Comparison of ENCODE assay signal across 3 cellular contexts in genomic region chr16:70482624-70483023, GRCh38.
TF ChIP-seq lines count a peak whose summit lies in the region.

No MANE protein-coding gene starts in this region.

TF ChIP-seq in HCT116, 20 proteins besides CTCF, POLR2A, EP300 and RAD21:
- TF ChIP-seq, protein P1, sequence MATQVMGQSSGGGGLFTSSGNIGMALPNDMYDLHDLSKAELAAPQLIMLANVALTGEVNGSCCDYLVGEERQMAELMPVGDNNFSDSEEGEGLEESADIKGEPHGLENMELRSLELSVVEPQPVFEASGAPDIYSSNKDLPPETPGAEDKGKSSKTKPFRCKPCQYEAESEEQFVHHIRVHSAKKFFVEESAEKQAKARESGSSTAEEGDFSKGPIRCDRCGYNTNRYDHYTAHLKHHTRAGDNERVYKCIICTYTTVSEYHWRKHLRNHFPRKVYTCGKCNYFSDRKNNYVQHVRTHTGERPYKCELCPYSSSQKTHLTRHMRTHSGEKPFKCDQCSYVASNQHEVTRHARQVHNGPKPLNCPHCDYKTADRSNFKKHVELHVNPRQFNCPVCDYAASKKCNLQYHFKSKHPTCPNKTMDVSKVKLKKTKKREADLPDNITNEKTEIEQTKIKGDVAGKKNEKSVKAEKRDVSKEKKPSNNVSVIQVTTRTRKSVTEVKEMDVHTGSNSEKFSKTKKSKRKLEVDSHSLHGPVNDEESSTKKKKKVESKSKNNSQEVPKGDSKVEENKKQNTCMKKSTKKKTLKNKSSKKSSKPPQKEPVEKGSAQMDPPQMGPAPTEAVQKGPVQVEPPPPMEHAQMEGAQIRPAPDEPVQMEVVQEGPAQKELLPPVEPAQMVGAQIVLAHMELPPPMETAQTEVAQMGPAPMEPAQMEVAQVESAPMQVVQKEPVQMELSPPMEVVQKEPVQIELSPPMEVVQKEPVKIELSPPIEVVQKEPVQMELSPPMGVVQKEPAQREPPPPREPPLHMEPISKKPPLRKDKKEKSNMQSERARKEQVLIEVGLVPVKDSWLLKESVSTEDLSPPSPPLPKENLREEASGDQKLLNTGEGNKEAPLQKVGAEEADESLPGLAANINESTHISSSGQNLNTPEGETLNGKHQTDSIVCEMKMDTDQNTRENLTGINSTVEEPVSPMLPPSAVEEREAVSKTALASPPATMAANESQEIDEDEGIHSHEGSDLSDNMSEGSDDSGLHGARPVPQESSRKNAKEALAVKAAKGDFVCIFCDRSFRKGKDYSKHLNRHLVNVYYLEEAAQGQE (IDR thresholded peaks at IDR 0.05; ENCODE audit: low read depth) = no peak
- TF ChIP-seq FOSL1 (IDR thresholded peaks at IDR 0.05; ENCODE audit: low read depth) (no peak), SIN3A (IDR thresholded peaks at IDR 0.05; ENCODE audit: low read depth) (no peak)

TF ChIP-seq in SK-N-SH treated with all-trans-retinoic acid at 6 μM for 48 hours, 23 proteins besides CTCF, POLR2A, EP300 and RAD21:
- TF ChIP-seq POU6F1 (CRISPR knock-in tag; IDR thresholded peaks at IDR 0.05; ENCODE audit: borderline replicate concordance, low read depth) (no peak), OSR1 (CRISPR knock-in tag; IDR thresholded peaks at IDR 0.05) (no peak), ISL1 (CRISPR knock-in tag; IDR thresholded peaks at IDR 0.05) (no peak), TCF4 (CRISPR knock-in tag; IDR thresholded peaks at IDR 0.05; ENCODE audit: borderline replicate concordance) (no peak), ZFP3 (CRISPR knock-in tag; IDR thresholded peaks at IDR 0.05) (no peak), RARB (CRISPR knock-in tag; IDR thresholded peaks at IDR 0.05) (no peak), BACH2 (CRISPR knock-in tag; IDR thresholded peaks at IDR 0.05; ENCODE audit: borderline replicate concordance) (no peak), ZC3H10 (CRISPR knock-in tag; IDR thresholded peaks at IDR 0.05) (no peak), ZFP30 (CRISPR knock-in tag; IDR thresholded peaks at IDR 0.05) (no peak), ZNF565 (CRISPR knock-in tag; conservative IDR thresholded peaks at IDR 0.05; ENCODE audit: low read depth) (no peak), CSDC2 (CRISPR knock-in tag; IDR thresholded peaks at IDR 0.05) (no peak), GLIS3 (CRISPR knock-in tag; IDR thresholded peaks at IDR 0.05) (no peak), SNAI2 (CRISPR knock-in tag; IDR thresholded peaks at IDR 0.05) (no peak), CSRNP3 (CRISPR knock-in tag; IDR thresholded peaks at IDR 0.05) (no peak), ESRRG (CRISPR knock-in tag; IDR thresholded peaks at IDR 0.05) (no peak)
- TF ChIP-seq, protein P2, sequence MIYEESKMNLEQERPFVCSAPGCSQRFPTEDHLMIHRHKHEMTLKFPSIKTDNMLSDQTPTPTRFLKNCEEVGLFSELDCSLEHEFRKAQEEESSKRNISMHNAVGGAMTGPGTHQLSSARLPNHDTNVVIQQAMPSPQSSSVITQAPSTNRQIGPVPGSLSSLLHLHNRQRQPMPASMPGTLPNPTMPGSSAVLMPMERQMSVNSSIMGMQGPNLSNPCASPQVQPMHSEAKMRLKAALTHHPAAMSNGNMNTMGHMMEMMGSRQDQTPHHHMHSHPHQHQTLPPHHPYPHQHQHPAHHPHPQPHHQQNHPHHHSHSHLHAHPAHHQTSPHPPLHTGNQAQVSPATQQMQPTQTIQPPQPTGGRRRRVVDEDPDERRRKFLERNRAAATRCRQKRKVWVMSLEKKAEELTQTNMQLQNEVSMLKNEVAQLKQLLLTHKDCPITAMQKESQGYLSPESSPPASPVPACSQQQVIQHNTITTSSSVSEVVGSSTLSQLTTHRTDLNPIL (CRISPR knock-in tag; IDR thresholded peaks at IDR 0.05; ENCODE audit: low read depth) = no peak
TF ChIP-seq in SK-N-SH treated with all-trans-retinoic acid at 6 μM for 48 hours: peak in this region for 0.

TF ChIP-seq in GM23338, 12 proteins besides CTCF, POLR2A, EP300 and RAD21 (continued from another document):
- TF ChIP-seq POLR2AphosphoS5 (IDR thresholded peaks at IDR 0.05; ENCODE audit: low read depth) (no peak), EZH2phosphoT487 (IDR thresholded peaks at IDR 0.05; ENCODE audit: unreplicated experiment) (no peak), ZNF462 (CRISPR knock-in tag; IDR thresholded peaks at IDR 0.05) (no peak), JUNB (IDR thresholded peaks at IDR 0.05; ENCODE audit: unreplicated experiment) (no peak), STAT1 (IDR thresholded peaks at IDR 0.05; ENCODE audit: unreplicated experiment) (no peak), ZNF114 (CRISPR knock-in tag; IDR thresholded peaks at IDR 0.05) (no peak), ZNF331 (CRISPR knock-in tag; IDR thresholded peaks at IDR 0.05; ENCODE audit: low read depth) (no peak)
- TF ChIP-seq, protein P1 (IDR thresholded peaks at IDR 0.05; ENCODE audit: unreplicated experiment) = no peak
